Comparison of ENCODE assay signal across 8 cellular contexts in the genomic region with DNA sequence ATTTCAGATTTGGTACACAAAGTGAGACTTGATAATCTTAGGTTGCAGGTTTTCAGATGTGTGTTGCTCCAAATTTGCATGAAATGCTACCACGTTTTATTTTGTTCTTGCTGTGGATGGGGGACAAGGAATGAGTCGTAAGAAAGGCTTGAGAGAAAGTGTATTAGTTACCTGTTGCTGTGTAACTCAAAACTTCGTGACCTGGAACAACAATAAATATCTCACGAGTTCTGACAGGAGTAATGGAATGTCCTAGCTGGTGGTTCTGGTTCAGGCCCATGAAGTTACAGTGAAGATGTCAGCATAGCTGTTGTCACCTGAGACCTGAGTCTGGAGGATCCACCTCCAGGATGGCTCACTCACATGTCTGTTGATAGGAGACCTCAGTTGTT. TPM values are rescaled to one million over a fixed set of nuclear protein-coding genes. Genes with fewer than 3 reads are reported as not detected.
DNase-seq lines count a peak whose midpoint lies in the region; ATAC-seq lines count a peak whose summit lies in the region.

No MANE protein-coding gene starts in this region.

- no peaks in the 10 kb centered on the region for H3K27me3 Mint-ChIP-seq in activated CD8-positive, alpha-beta memory T cell treated with anti-CD3 and anti-CD28 coated beads, Interleukin-2, amount 10 ng/mL, durations not matched to agents 7 days and 5 days
- H3K27me3 Mint-ChIP-seq in activated T-helper 17 cell treated with anti-CD3 and anti-CD28 coated beads, Interleukin-2, amount 50 U/mL, for 72 hours: no peaks in the 10 kb centered on the region
- peaks cover 4 to 10% (median 7%) of the 10 kb centered on the region in 3 donors for H3K27me3 Mint-ChIP-seq in immature natural killer cell (ENCODE audit: low read depth in 3 of 3)

- CTCF ChIA-PET in activated CD8-positive, alpha-beta memory T cell treated with anti-CD3 and anti-CD28 coated beads, Interleukin-2, amount 10 ng/mL, durations not matched to agents 7 days and 5 days (lab: Charles Lee): no interaction called here

- H3K9me3 Mint-ChIP-seq in activated CD8-positive, alpha-beta memory T cell treated with anti-CD3 and anti-CD28 coated beads, Interleukin-2, amount 10 ng/mL, durations not matched to agents 7 days and 5 days (ENCODE audit: low read depth): peaks cover 21% of the 10 kb centered on the region
- H3K9me3 Mint-ChIP-seq in activated T-helper 17 cell treated with anti-CD3 and anti-CD28 coated beads, Interleukin-2, amount 50 U/mL, for 72 hours: peaks cover 3% of the 10 kb centered on the region
- H3K9me3 Mint-ChIP-seq in immature natural killer cell: peaks cover 0 to 4% (median under 1%) of the 10 kb centered on the region in 6 donors

- H3K36me3 Mint-ChIP-seq in activated CD8-positive, alpha-beta memory T cell treated with anti-CD3 and anti-CD28 coated beads, Interleukin-2, amount 10 ng/mL, durations not matched to agents 7 days and 5 days: peaks cover 59% of the 10 kb centered on the region
- peaks cover 54% of the 10 kb centered on the region for H3K36me3 Mint-ChIP-seq in activated T-helper 17 cell treated with anti-CD3 and anti-CD28 coated beads, Interleukin-2, amount 50 U/mL, for 72 hours (ENCODE audit: low read depth)
- H3K36me3 Mint-ChIP-seq in immature natural killer cell: peaks cover 7 to 23% (median 17%) of the 10 kb centered on the region in 3 donors

- H3K27ac ChIP-seq in subcutaneous abdominal adipose tissue (ENCODE audit: low read depth, low read length): no peak overlapping the region

- H3K4me3 ChIP-seq in subcutaneous abdominal adipose tissue (ENCODE audit: low read depth in 1 of 5, low read length in 5 of 5): peak overlapping the region in 3 of 5 donors; percentile 80 to 96 (median 95)

- peaks cover 0 to 13% (median 4%) of the 10 kb centered on the region in 5 donors for H3K36me3 ChIP-seq in subcutaneous abdominal adipose tissue (ENCODE audit: control insufficient read depth in 5 of 5, insufficient read depth in 5 of 5, low read length in 5 of 5)

- H3K9me3 ChIP-seq in subcutaneous abdominal adipose tissue (ENCODE audit: control insufficient read depth in 5 of 5, low read length in 5 of 5): peaks cover 0 to 16% (median 10%) of the 10 kb centered on the region in 5 donors

- peaks cover 2 to 32% (median 19%) of the 10 kb centered on the region in 5 donors for H3K4me1 ChIP-seq in subcutaneous abdominal adipose tissue (ENCODE audit: control insufficient read depth in 5 of 5, insufficient read depth in 5 of 5, low read length in 5 of 5)

- H3K27me3 ChIP-seq in subcutaneous abdominal adipose tissue (ENCODE audit: control insufficient read depth in 5 of 5, insufficient read depth in 4 of 5, low read length in 5 of 5): no peaks in the 10 kb centered on the region

- ATAC-seq in activated CD8-positive, alpha-beta memory T cell treated with anti-CD3 and anti-CD28 coated beads, Interleukin-2, amount 10 ng/mL, durations not matched to agents 7 days and 5 days: no peak
- ATAC-seq in activated T-helper 17 cell treated with anti-CD3 and anti-CD28 coated beads, Interleukin-2, amount 50 U/mL, for 72 hours (replicated peaks): no peak

- no peak overlapping the region for H3K9ac ChIP-seq in subcutaneous abdominal adipose tissue (ENCODE audit: low read length in 5 of 5)

- peak overlapping the region; percentile 84 for H3K27ac Mint-ChIP-seq in activated CD8-positive, alpha-beta memory T cell treated with anti-CD3 and anti-CD28 coated beads, Interleukin-2, amount 10 ng/mL, durations not matched to agents 7 days and 5 days
- peak overlapping the region; percentile 98 for H3K27ac Mint-ChIP-seq in activated T-helper 17 cell treated with anti-CD3 and anti-CD28 coated beads, Interleukin-2, amount 50 U/mL, for 72 hours
- peak overlapping the region; percentile 31 to 95 (median 85) for H3K27ac Mint-ChIP-seq in immature natural killer cell

- H3K4me3 Mint-ChIP-seq in activated CD8-positive, alpha-beta memory T cell treated with anti-CD3 and anti-CD28 coated beads, Interleukin-2, amount 10 ng/mL, durations not matched to agents 7 days and 5 days: peak overlapping the region; percentile 90
- peak overlapping the region; percentile 97 for H3K4me3 Mint-ChIP-seq in activated T-helper 17 cell treated with anti-CD3 and anti-CD28 coated beads, Interleukin-2, amount 50 U/mL, for 72 hours
- H3K4me3 Mint-ChIP-seq in immature natural killer cell: peak overlapping the region; percentile 86 to 97 (median 91)

- DNase-seq in activated CD8-positive, alpha-beta memory T cell treated with anti-CD3 and anti-CD28 coated beads, Interleukin-2, amount 10 ng/mL, durations not matched to agents 7 days and 5 days: no peak
- DNase-seq in activated CD8-positive, alpha-beta memory T cell treated with anti-CD3 and anti-CD28 coated beads for 24 hours: no peak
- DNase-seq in immature natural killer cell (no peak), AG08396 (ENCODE audit: low spot score) (no peak), activated gamma-delta T cell treated with Interleukin-2 at 50 U/mL for 16 hours (no peak), NCI-H2196 treated with DMSO at 0.1 percent for 48 hours (lab: John Stamatoyannopoulos, UW; ENCODE audit: unreplicated experiment) (no peak)

- H3K4me1 Mint-ChIP-seq in activated CD8-positive, alpha-beta memory T cell treated with anti-CD3 and anti-CD28 coated beads, Interleukin-2, amount 10 ng/mL, durations not matched to agents 7 days and 5 days: peaks cover 23% of the 10 kb centered on the region
- H3K4me1 Mint-ChIP-seq in activated T-helper 17 cell treated with anti-CD3 and anti-CD28 coated beads, Interleukin-2, amount 50 U/mL, for 72 hours: peaks cover 20% of the 10 kb centered on the region
- peaks cover 36 to 56% of the 10 kb centered on the region in 2 donors for H3K4me1 Mint-ChIP-seq in immature natural killer cell

RNA-seq across cellular contexts. Expression of a gene that starts 1.2 kb away (rescaled TPM):
- 1 to 10 TPM; 4.8 to 5.0 TPM for total RNA-seq in activated CD8-positive, alpha-beta memory T cell treated with anti-CD3 and anti-CD28 coated beads, Interleukin-2, amount 10 ng/mL, durations not matched to agents 7 days and 5 days
- 1 to 10 TPM; 3.7 to 4.6 TPM for total RNA-seq in activated T-helper 17 cell treated with anti-CD3 and anti-CD28 coated beads, Interleukin-2, amount 50 U/mL, for 72 hours
- 1 to 10 TPM in 1 of 3 donors, under 1 TPM in 1, not detected in 1; 0.29 to 1.0 TPM for polyA plus RNA-seq in immature natural killer cell

RNA-seq across cellular contexts. Expression of a gene that starts 25.3 kb away (rescaled TPM):
- 10 to 100 TPM; 78.3 to 82.7 TPM for total RNA-seq in activated CD8-positive, alpha-beta memory T cell treated with anti-CD3 and anti-CD28 coated beads, Interleukin-2, amount 10 ng/mL, durations not matched to agents 7 days and 5 days
- total RNA-seq in activated T-helper 17 cell treated with anti-CD3 and anti-CD28 coated beads, Interleukin-2, amount 50 U/mL, for 72 hours: 10 to 100 TPM; 38.5 to 57.8 TPM
- polyA plus RNA-seq in immature natural killer cell: 100 to 1,000 TPM in 1 of 3 donors, 10 to 100 TPM in 2; 76.5 to 113 (median 91.6) TPM

RNA-seq across cellular contexts. Expression of a gene that starts 46.9 kb away (rescaled TPM):
- total RNA-seq in activated CD8-positive, alpha-beta memory T cell treated with anti-CD3 and anti-CD28 coated beads, Interleukin-2, amount 10 ng/mL, durations not matched to agents 7 days and 5 days: 1 to 10 TPM; 4.4 to 6.3 TPM
- 1 to 10 TPM; 4.3 to 6.1 TPM for total RNA-seq in activated T-helper 17 cell treated with anti-CD3 and anti-CD28 coated beads, Interleukin-2, amount 50 U/mL, for 72 hours
- 1 to 10 TPM in 2 of 3 donors, under 1 TPM in 1; 0.90 to 3.0 (median 2.1) TPM for polyA plus RNA-seq in immature natural killer cell

RNA-seq across cellular contexts. Expression of a gene that starts 51.2 kb away (rescaled TPM):
- 10 to 100 TPM; 48.0 to 68.4 TPM for total RNA-seq in activated CD8-positive, alpha-beta memory T cell treated with anti-CD3 and anti-CD28 coated beads, Interleukin-2, amount 10 ng/mL, durations not matched to agents 7 days and 5 days
- total RNA-seq in activated T-helper 17 cell treated with anti-CD3 and anti-CD28 coated beads, Interleukin-2, amount 50 U/mL, for 72 hours: 10 to 100 TPM; 43.4 to 44.6 TPM
- 10 to 100 TPM; 24.1 to 31.4 (median 27.1) TPM for polyA plus RNA-seq in immature natural killer cell
